Comparison of ENCODE assay signal across 1 cellular context in genomic region chr20:290081-290831, GRCh38.
TF ChIP-seq lines count a peak whose summit lies in the region.

A gene with protein sequence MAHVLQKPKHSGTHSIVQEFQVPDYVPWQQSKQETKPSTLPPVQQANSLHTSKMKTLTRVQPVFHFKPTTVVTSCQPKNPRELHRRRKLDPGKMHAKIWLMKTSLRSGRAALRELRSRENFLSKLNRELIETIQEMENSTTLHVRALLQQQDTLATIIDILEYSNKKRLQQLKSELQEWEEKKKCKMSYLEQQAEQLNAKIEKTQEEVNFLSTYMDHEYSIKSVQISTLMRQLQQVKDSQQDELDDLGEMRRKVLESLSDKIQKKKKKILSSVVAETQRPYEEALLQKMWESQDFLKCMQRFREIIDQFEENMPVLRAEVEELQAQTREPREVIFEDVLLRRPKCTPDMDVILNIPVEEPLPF (minus strand): TSS chr20:290750. CDS start chr20:290610, 140 bp downstream.

TF ChIP-seq in HepG2, 621 proteins besides CTCF, POLR2A, EP300 and RAD21 (continued from another document and continues in another):
- no peak for TF ChIP-seq ZBTB40 (IDR thresholded peaks at IDR 0.05)
- TF ChIP-seq ZBTB40 (CRISPR knock-in tag; IDR thresholded peaks at IDR 0.05): no peak
- TF ChIP-seq HDAC2 (CRISPR knock-in tag; IDR thresholded peaks at IDR 0.05): 0 out of 2 replicates have a peak, but pooled peaks have one; percentile 28
- TF ChIP-seq CEBPB (IDR thresholded peaks at IDR 0.05; ENCODE audit: borderline replicate concordance, low read depth, low read length): no peak
- peak; percentile 7 for TF ChIP-seq DBP (CRISPR knock-in tag; IDR thresholded peaks at IDR 0.05; ENCODE audit: not compliant biosample characterization)
- peak; percentile 47; the same call in 1 of the 2 replicates for TF ChIP-seq ZNF558 (CRISPR knock-in tag; IDR thresholded peaks at IDR 0.05; ENCODE audit: borderline replicate concordance)
- no peak for TF ChIP-seq REXO4 (CRISPR knock-in tag; IDR thresholded peaks at IDR 0.05; ENCODE audit: borderline replicate concordance)
- TF ChIP-seq SMAD9 (CRISPR knock-in tag; IDR thresholded peaks at IDR 0.05): no peak
- no peak for TF ChIP-seq ZNF10 (CRISPR knock-in tag; IDR thresholded peaks at IDR 0.05; ENCODE audit: borderline replicate concordance, low read depth)
- no peak for TF ChIP-seq USF2 (IDR thresholded peaks at IDR 0.05; ENCODE audit: low read depth, low read length)
- no peak for TF ChIP-seq USF2 (CRISPR knock-in tag; IDR thresholded peaks at IDR 0.05; ENCODE audit: borderline replicate concordance)
- TF ChIP-seq ZBTB21 (CRISPR knock-in tag; IDR thresholded peaks at IDR 0.05): 0 out of 2 replicates have a peak, but pooled peaks have one; percentile 46
- TF ChIP-seq ZHX2 (IDR thresholded peaks at IDR 0.05; ENCODE audit: low read depth): no peak; the same call in 1 of the 2 replicates
- TF ChIP-seq ZHX2 (CRISPR knock-in tag; IDR thresholded peaks at IDR 0.05; ENCODE audit: borderline replicate concordance): no peak
- no peak; the same call in 1 of the 2 replicates for TF ChIP-seq FLYWCH1 (CRISPR knock-in tag; IDR thresholded peaks at IDR 0.05)
- no peak for TF ChIP-seq TRIM22 (IDR thresholded peaks at IDR 0.05)
- no peak; the same call in 1 of the 2 replicates for TF ChIP-seq KLF12 (CRISPR knock-in tag; IDR thresholded peaks at IDR 0.05; ENCODE audit: borderline replicate concordance)
- TF ChIP-seq, protein P1, sequence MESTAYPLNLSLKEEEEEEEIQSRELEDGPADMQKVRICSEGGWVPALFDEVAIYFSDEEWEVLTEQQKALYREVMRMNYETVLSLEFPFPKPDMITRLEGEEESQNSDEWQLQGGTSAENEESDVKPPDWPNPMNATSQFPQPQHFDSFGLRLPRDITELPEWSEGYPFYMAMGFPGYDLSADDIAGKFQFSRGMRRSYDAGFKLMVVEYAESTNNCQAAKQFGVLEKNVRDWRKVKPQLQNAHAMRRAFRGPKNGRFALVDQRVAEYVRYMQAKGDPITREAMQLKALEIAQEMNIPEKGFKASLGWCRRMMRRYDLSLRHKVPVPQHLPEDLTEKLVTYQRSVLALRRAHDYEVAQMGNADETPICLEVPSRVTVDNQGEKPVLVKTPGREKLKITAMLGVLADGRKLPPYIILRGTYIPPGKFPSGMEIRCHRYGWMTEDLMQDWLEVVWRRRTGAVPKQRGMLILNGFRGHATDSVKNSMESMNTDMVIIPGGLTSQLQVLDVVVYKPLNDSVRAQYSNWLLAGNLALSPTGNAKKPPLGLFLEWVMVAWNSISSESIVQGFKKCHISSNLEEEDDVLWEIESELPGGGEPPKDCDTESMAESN (CRISPR knock-in tag; conservative IDR thresholded peaks at IDR 0.05): no peak; the same call in 1 of the 2 replicates
- TF ChIP-seq MYC (CRISPR knock-in tag; IDR thresholded peaks at IDR 0.05; ENCODE audit: borderline replicate concordance): no peak; the same call in 1 of the 2 replicates
- TF ChIP-seq MTA3 (CRISPR knock-in tag; IDR thresholded peaks at IDR 0.05): no peak
- TF ChIP-seq, protein P2, sequence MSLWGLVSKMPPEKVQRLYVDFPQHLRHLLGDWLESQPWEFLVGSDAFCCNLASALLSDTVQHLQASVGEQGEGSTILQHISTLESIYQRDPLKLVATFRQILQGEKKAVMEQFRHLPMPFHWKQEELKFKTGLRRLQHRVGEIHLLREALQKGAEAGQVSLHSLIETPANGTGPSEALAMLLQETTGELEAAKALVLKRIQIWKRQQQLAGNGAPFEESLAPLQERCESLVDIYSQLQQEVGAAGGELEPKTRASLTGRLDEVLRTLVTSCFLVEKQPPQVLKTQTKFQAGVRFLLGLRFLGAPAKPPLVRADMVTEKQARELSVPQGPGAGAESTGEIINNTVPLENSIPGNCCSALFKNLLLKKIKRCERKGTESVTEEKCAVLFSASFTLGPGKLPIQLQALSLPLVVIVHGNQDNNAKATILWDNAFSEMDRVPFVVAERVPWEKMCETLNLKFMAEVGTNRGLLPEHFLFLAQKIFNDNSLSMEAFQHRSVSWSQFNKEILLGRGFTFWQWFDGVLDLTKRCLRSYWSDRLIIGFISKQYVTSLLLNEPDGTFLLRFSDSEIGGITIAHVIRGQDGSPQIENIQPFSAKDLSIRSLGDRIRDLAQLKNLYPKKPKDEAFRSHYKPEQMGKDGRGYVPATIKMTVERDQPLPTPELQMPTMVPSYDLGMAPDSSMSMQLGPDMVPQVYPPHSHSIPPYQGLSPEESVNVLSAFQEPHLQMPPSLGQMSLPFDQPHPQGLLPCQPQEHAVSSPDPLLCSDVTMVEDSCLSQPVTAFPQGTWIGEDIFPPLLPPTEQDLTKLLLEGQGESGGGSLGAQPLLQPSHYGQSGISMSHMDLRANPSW (CRISPR knock-in tag; IDR thresholded peaks at IDR 0.05; ENCODE audit: borderline replicate concordance): peak; percentile 41; the same call in 1 of the 2 replicates
- TF ChIP-seq ELF4 (CRISPR knock-in tag; IDR thresholded peaks at IDR 0.05; ENCODE audit: borderline replicate concordance): peak; percentile 46; the same call in 1 of the 2 replicates
- peak; percentile 42; the same call in 1 of the 2 replicates for TF ChIP-seq ZNF292 (CRISPR knock-in tag; IDR thresholded peaks at IDR 0.05; ENCODE audit: borderline replicate concordance, low read depth)
- no peak for TF ChIP-seq ZNF207 (IDR thresholded peaks at IDR 0.05; ENCODE audit: borderline replicate concordance)
- TF ChIP-seq DDIT3 (CRISPR knock-in tag; IDR thresholded peaks at IDR 0.05): no peak
